1 cellular context compared by ENCODE assay signal in the genomic region with DNA sequence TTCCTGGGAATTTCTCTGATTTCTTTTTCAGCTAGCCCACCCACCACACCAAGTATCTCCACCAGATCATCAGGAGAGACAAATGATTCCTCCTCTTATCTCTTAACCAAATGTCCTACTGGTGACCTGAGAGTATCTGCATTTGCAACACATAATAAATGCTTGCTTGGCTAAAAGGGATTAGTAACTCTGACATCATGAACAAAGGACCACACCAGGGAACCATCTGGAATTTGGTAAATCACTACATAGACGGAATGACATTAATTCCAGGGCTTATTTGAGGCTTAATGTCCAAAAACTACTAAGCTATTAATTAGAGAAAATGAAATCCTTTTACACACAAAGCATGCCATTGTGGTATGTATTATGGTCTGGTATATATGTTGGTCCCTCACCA.
TF ChIP-seq lines count a peak whose summit lies in the region.

No MANE protein-coding gene starts in this region.

TF ChIP-seq in SK-N-SH treated with all-trans-retinoic acid at 6 μM for 48 hours, 23 proteins besides CTCF, POLR2A, EP300 and RAD21 (continued from another document):
- TF ChIP-seq, protein P1, sequence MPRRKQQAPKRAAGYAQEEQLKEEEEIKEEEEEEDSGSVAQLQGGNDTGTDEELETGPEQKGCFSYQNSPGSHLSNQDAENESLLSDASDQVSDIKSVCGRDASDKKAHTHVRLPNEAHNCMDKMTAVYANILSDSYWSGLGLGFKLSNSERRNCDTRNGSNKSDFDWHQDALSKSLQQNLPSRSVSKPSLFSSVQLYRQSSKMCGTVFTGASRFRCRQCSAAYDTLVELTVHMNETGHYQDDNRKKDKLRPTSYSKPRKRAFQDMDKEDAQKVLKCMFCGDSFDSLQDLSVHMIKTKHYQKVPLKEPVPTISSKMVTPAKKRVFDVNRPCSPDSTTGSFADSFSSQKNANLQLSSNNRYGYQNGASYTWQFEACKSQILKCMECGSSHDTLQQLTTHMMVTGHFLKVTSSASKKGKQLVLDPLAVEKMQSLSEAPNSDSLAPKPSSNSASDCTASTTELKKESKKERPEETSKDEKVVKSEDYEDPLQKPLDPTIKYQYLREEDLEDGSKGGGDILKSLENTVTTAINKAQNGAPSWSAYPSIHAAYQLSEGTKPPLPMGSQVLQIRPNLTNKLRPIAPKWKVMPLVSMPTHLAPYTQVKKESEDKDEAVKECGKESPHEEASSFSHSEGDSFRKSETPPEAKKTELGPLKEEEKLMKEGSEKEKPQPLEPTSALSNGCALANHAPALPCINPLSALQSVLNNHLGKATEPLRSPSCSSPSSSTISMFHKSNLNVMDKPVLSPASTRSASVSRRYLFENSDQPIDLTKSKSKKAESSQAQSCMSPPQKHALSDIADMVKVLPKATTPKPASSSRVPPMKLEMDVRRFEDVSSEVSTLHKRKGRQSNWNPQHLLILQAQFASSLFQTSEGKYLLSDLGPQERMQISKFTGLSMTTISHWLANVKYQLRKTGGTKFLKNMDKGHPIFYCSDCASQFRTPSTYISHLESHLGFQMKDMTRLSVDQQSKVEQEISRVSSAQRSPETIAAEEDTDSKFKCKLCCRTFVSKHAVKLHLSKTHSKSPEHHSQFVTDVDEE (CRISPR knock-in tag; IDR thresholded peaks at IDR 0.05) = no peak
- TF ChIP-seq TCF4 (CRISPR knock-in tag; IDR thresholded peaks at IDR 0.05; ENCODE audit: borderline replicate concordance) = peak; percentile 43; the same call in 1 of the 2 replicates
